ENCODE assay signal across 2 cellular contexts in genomic region chr15:27694506-27695077, GRCh38.
TF ChIP-seq lines count a peak whose summit lies in the region.

No MANE protein-coding gene starts in this region.

TF ChIP-seq in HepG2, 621 proteins besides CTCF, POLR2A, EP300 and RAD21:
- no peak for TF ChIP-seq ZSCAN9 (CRISPR knock-in tag; IDR thresholded peaks at IDR 0.05; ENCODE audit: borderline replicate concordance)
- peak; percentile 28; the same call in 1 of the 2 replicates for TF ChIP-seq SRF (IDR thresholded peaks at IDR 0.05; ENCODE audit: low read depth, low read length)

TF ChIP-seq in WTC11, 78 proteins besides CTCF, POLR2A, EP300 and RAD21:
- TF ChIP-seq ZNF532 (CRISPR knock-in tag; IDR thresholded peaks at IDR 0.05; ENCODE audit: borderline replicate concordance) (no peak), GTF2I (CRISPR knock-in tag; conservative IDR thresholded peaks at IDR 0.05) (no peak), ZNF219 (CRISPR knock-in tag; IDR thresholded peaks at IDR 0.05; ENCODE audit: borderline replicate concordance) (no peak), AR (CRISPR knock-in tag; IDR thresholded peaks at IDR 0.05) (no peak), JUN (CRISPR knock-in tag; IDR thresholded peaks at IDR 0.05) (no peak), GRHL2 (CRISPR knock-in tag; IDR thresholded peaks at IDR 0.05; ENCODE audit: insufficient replicate concordance, severe bottlenecking) (no peak), USF2 (CRISPR knock-in tag; IDR thresholded peaks at IDR 0.05) (no peak), USF1 (CRISPR knock-in tag; IDR thresholded peaks at IDR 0.05) (no peak)
